In genomic region chr2:108661493-108661892, GRCh38 we compare ENCODE assay signal across 8 cellular contexts. TPM values are rescaled to one million over a fixed set of nuclear protein-coding genes. Genes with fewer than 3 reads are reported as not detected.
DNase-seq lines count a peak whose midpoint lies in the region; ATAC-seq, FAIRE-seq and TF ChIP-seq lines count a peak whose summit lies in the region.
"Not testable (repeated sequence)": the region's sequence is repeated elsewhere in the genome, so short reads cannot be mapped to it uniquely, and the experiment has no call there.

No MANE protein-coding gene starts in this region.

- peak overlapping the region; percentile 29; the same call in 2 of the 3 replicates for H3K4me2 ChIP-seq in A549
- peak overlapping the region; percentile 41 for H3K4me2 ChIP-seq in GM23248 (ENCODE audit: unreplicated experiment)
- not testable (repeated sequence) for H3K4me2 ChIP-seq in GM12878 (ENCODE audit: control insufficient read depth, insufficient read depth)

- WGBS in A549 (ENCODE audit: missing lambda C conversion rate), result 88% methylated on average over 3 of the region's 4 CpGs
- WGBS in GM23248 (ENCODE audit: low coverage in 1 of 2, low lambda C conversion rate in 2 of 2, missing lambda C conversion rate in 2 of 2), 2 experiments, result 60 to 77% methylated on average over 3 to 4 of the region's 4 CpGs
- 9% methylated on average over 4 of the region's 4 CpGs for WGBS in GM12878 (ENCODE audit: insufficient coverage, insufficient replicate concordance, low lambda C conversion rate, missing lambda C conversion rate)
- WGBS in esophagus muscularis mucosa, result 64% methylated on average over 4 of the region's 4 CpGs

- BruUV-seq in GM12878 (replicated peaks; lab: Mats Ljungman, UMichigan), result not testable (repeated sequence)

- RAD21 ChIA-PET in GM12878 (lab: Charles Lee; ENCODE audit: unreplicated experiment), result interaction anchor here (0.8 to 1.2 kb wide), 2 partner anchors 24 to 26 kb away, joined by 3 to 4 read pairs; no protein-coding TSS in a partner anchor

- peaks cover 63% of the 10 kb centered on the region for H3K79me2 ChIP-seq in GM23248 (ENCODE audit: insufficient read depth)
- not testable (repeated sequence) for H3K79me2 ChIP-seq in GM12878 (ENCODE audit: control insufficient read depth, insufficient read depth, low read length)

- not testable (repeated sequence) for H4K20me1 ChIP-seq in GM23248 (ENCODE audit: insufficient read depth); GM12878 (ENCODE audit: control insufficient read depth, insufficient read depth)

- not testable (repeated sequence) for H3K27me3 Mint-ChIP-seq in osteocyte (ENCODE audit: unreplicated experiment)

- not testable (repeated sequence) for H3K9me3 ChIP-seq in A549; GM23248 (ENCODE audit: low read depth); SJCRH30 (replicated peaks); GM12878 (replicated peaks; ENCODE audit: control insufficient read depth, insufficient read depth, low read length); esophagus muscularis mucosa

- not testable (repeated sequence) for TF ChIP-seq EP300 in A549 (IDR thresholded peaks at IDR 0.05); GM12878 (IDR thresholded peaks at IDR 0.05; ENCODE audit: borderline replicate concordance in 1 of 2, control insufficient read depth in 1 of 2, low read depth in 2 of 2, low read length in 2 of 2); esophagus muscularis mucosa (IDR thresholded peaks at IDR 0.05)

- POLR2A ChIA-PET in A549 (lab: Yijun Ruan, JAX); GM12878 (lab: Charles Lee): not testable (repeated sequence)

- H3K36me3 Mint-ChIP-seq in osteocyte (ENCODE audit: unreplicated experiment), result not testable (repeated sequence)

- H3K27ac ChIP-seq in A549 (peak overlapping the region in 1 of 2 experiments; percentile 59; a peak in 3 of 6 replicates), GM23248 (peak overlapping the region; percentile 74), SJCRH30 (peak overlapping the region; percentile 27; the same call in 1 of the 2 replicates), esophagus muscularis mucosa (replicated peaks in 1 of 4) (peak overlapping the region; percentile 62 to 77 (median 68)), substantia nigra (ENCODE audit: low read depth, low read length, poor library complexity, severe bottlenecking) (peak overlapping the region; percentile 12)
- not testable (repeated sequence) for H3K27ac ChIP-seq in GM12878 (ENCODE audit: control insufficient read depth, insufficient read depth)

- H3K27ac Mint-ChIP-seq in osteocyte (ENCODE audit: unreplicated experiment), result peak overlapping the region; percentile 92

- H3K4me3 ChIP-seq in A549, GM23248, SJCRH30, GM12878, esophagus muscularis mucosa: not testable (repeated sequence)

- not testable (repeated sequence) for TF ChIP-seq POLR2A in A549 (IDR thresholded peaks at IDR 0.05; ENCODE audit: low read length); GM12878 (IDR thresholded peaks at IDR 0.05; ENCODE audit: low read depth, low read length); esophagus muscularis mucosa (IDR thresholded peaks at IDR 0.05; ENCODE audit: low read depth)

- not testable (repeated sequence) for H3K9me3 Mint-ChIP-seq in osteocyte (ENCODE audit: unreplicated experiment)

- not testable (repeated sequence) for TF ChIP-seq RAD21 in A549 (conservative IDR thresholded peaks at IDR 0.05 in 1 of 2, IDR thresholded peaks at IDR 0.05 in 1 of 2); GM12878 (IDR thresholded peaks at IDR 0.05; ENCODE audit: insufficient read depth, low read depth, low read length)

- not testable (repeated sequence) for H3K36me3 ChIP-seq in GM23248 (ENCODE audit: low read depth); SJCRH30; GM12878 (ENCODE audit: control insufficient read depth in 2 of 2, insufficient read depth in 2 of 2, low read length in 1 of 2); esophagus muscularis mucosa

- CTCF ChIA-PET in A549 (lab: Yijun Ruan, JAX), result interaction anchor here (0.8 kb wide), 1 partner anchor 25 kb away, joined by 3 read pairs; no protein-coding TSS in a partner anchor
- CTCF ChIA-PET in GM12878 (lab: Yijun Ruan, JAX), result interaction anchor here (1.1 to 4.9 kb wide), 3 partner anchors 25 to 77 kb away, joined by 4 to 25 read pairs (median 4); no protein-coding TSS in a partner anchor

- not testable (repeated sequence) for H2AFZ ChIP-seq in GM23248; GM12878 (ENCODE audit: control insufficient read depth, low read depth, low read length)

- SMC1A ChIA-PET in GM12878 (lab: Charles Lee; ENCODE audit: uncharacterized antibody, unreplicated experiment), result interaction anchor here (1.0 to 2.0 kb wide), 5 partner anchors 19 to 51 kb away, joined by 3 to 19 read pairs (median 3); no protein-coding TSS in a partner anchor

- FAIRE-seq in A549 (lab: Jason Lieb, UNC); GM12878 (lab: Jason Lieb, UNC): not testable (repeated sequence)

- H3F3A ChIP-seq in GM23248 (ENCODE audit: insufficient read depth), result peaks cover 18% of the 10 kb centered on the region

- H3K9me2 ChIP-seq in GM23248 (ENCODE audit: insufficient read depth), result not testable (repeated sequence)

- H3K27me3 ChIP-seq in GM23248 (replicated peaks; ENCODE audit: insufficient read depth); SJCRH30; GM12878 (replicated peaks in 1 of 2; ENCODE audit: control insufficient read depth in 2 of 2, insufficient read depth in 2 of 2, low read length in 1 of 2); esophagus muscularis mucosa: not testable (repeated sequence)

- peaks cover 14% of the 10 kb centered on the region for H3K4me1 ChIP-seq in A549
- H3K4me1 ChIP-seq in GM23248 (ENCODE audit: insufficient read depth), result peaks cover 21% of the 10 kb centered on the region
- not testable (repeated sequence) for H3K4me1 ChIP-seq in SJCRH30; GM12878 (ENCODE audit: control insufficient read depth, insufficient read depth, low read length)
- peaks cover 12 to 20% (median 17%) of the 10 kb centered on the region in 4 donors for H3K4me1 ChIP-seq in esophagus muscularis mucosa

- not testable (repeated sequence) for H3K4me3 Mint-ChIP-seq in osteocyte (ENCODE audit: unreplicated experiment)

- ATAC-seq in A549 (peak in 1 of 2 experiments; percentile 26; a peak in 3 of 6 replicates), GM12878 (peak; percentile 27), left ventricle myocardium superior (peak; percentile 6)

- H3K4me1 Mint-ChIP-seq in osteocyte (ENCODE audit: unreplicated experiment), result peaks cover 19% of the 10 kb centered on the region

- DNase-seq in A549 (ENCODE audit: low read depth in 1 of 2, low spot score in 1 of 2); GM23248; GM12878 (ENCODE audit: low read depth, low spot score); esophagus muscularis mucosa (ENCODE audit: extremely low spot score); left ventricle myocardium superior; osteocyte (ENCODE audit: extremely low spot score, unreplicated experiment); substantia nigra (lab: John Stamatoyannopoulos, UW): not testable (repeated sequence)
- peak in 1 of 2 experiments; percentile 6 for DNase-seq in SJCRH30

- intact Hi-C loops in GM12878 (cut with micrococcal nuclease; ENCODE audit: unreplicated experiment); esophagus muscularis mucosa (cut with DNase I); left ventricle myocardium superior (cut with micrococcal nuclease): not testable (repeated sequence)

- in situ Hi-C loops in GM23248 (cut with MboI); GM12878 (cut with MboI): not testable (repeated sequence)

- H3K9ac ChIP-seq in GM23248; GM12878 (ENCODE audit: control insufficient read depth, insufficient read depth, low read length): not testable (repeated sequence)

- not testable (repeated sequence) for TF ChIP-seq CTCF in A549 (IDR thresholded peaks at IDR 0.05); GM12878 (IDR thresholded peaks at IDR 0.05 in 2 of 3, conservative IDR thresholded peaks at IDR 0.05 in 1 of 3; ENCODE audit: control insufficient read depth in 2 of 3, extremely low read depth in 1 of 3, insufficient read depth in 1 of 3, low read depth in 3 of 3, low read length in 3 of 3); esophagus muscularis mucosa (IDR thresholded peaks at IDR 0.05); osteocyte (IDR thresholded peaks at IDR 0.05)

RNA-seq across cellular contexts. Expression of gene RANBP2, which starts 57.8 kb away (rescaled TPM):
- polyA plus RNA-seq in A549 (2011; rRNA removed) (30.9 and 31.1 TPM in 2 replicates), A549 (2017; fragmentation: RNase III; extraction: RNeasy Plus Mini Kit Qiagen cat#74134 plus additional on column Dnase treatment) (16.5 to 19.1 TPM (median 16.9 TPM) in 3 replicates), GM23248 (2016; fragmentation: Nextera tagmentation; extraction: Ambion mirVana) (12.0 and 12.9 TPM in 2 replicates), GM12878 (2011; rRNA removed) (20.1 and 31.4 TPM in 2 replicates), GM12878 (2014; fragmentation: Illumina TruSeq; extraction: Trizol) (44.7 and 54.1 TPM in 2 replicates), GM12878 (2014; fragmentation: Nextera tagmentation; extraction: Ambion mirVana) (1 to 10 TPM; 9.0 to 9.2 TPM), GM12878 (2014; rRNA removed) (21.0 and 23.2 TPM in 2 replicates), GM12878 (2016; fragmentation: Nextera tagmentation; extraction: Ambion mirVana) (10 to 100 TPM; 26.9 to 29.8 TPM)
- polyA plus RNA-seq in A549 (2012; cell fraction: cytosol; rRNA removed), result 3.1 and 3.2 TPM in 2 replicates
- polyA plus RNA-seq in A549 (2012; cell fraction: nucleus; rRNA removed), result 4.4 and 6.6 TPM in 2 replicates
- polyA minus RNA-seq in A549 (2011; rRNA and poly(A)+ RNA removed), result 24.7 and 25.8 TPM in 2 replicates
- 47.8 and 51.7 TPM in 2 replicates for total RNA-seq in GM23248 (2014; rRNA removed; shearing (Covaris generic))
- 107 and 120 TPM in 2 replicates for total RNA-seq in SJCRH30 (2014; rRNA removed; shearing (Covaris generic))
- 233 and 235 TPM in 2 replicates for total RNA-seq in GM12878 (2013; cell fraction: nucleolus; rRNA removed)
- total RNA-seq in GM12878 (2014; rRNA removed) (49.6 and 59.7 TPM in 2 replicates), GM12878 (2014; rRNA removed; fragmentation: Illumina TruSeq; extraction: Trizol) (78.7 and 81.7 TPM in 2 replicates), GM12878 (2021) (59.9 and 60.7 TPM in 2 replicates), esophagus muscularis mucosa (10 to 100 TPM; 58.8 to 72.5 (median 68.3) TPM), left ventricle myocardium superior (48.3 TPM), osteocyte (52.8 and 58.6 TPM in 2 replicates)
- polyA plus RNA-seq in GM12878 (2011; ENCODE audit: low read depth), result 11.8 TPM
- polyA plus RNA-seq in GM12878 (2011; cell fraction: cytosol; rRNA removed), result 7.0 and 8.2 TPM in 2 replicates
- polyA plus RNA-seq in GM12878 (2011; cell fraction: nucleus; rRNA removed), result 22.8 and 37.6 TPM in 2 replicates
- polyA plus RNA-seq in GM12878 (2012), result 16.6 and 19.3 TPM in 2 replicates
- polyA minus RNA-seq in GM12878 (2011; rRNA and poly(A)+ RNA removed), result 26.8 and 43.7 TPM in 2 replicates
- 18.0 and 21.0 TPM in 2 replicates for polyA minus RNA-seq in GM12878 (2011; cell fraction: cytosol; rRNA and poly(A)+ RNA removed)
- 24.2 and 39.1 TPM in 2 replicates for polyA minus RNA-seq in GM12878 (2011; cell fraction: nucleus; rRNA and poly(A)+ RNA removed)
